In genomic region chr15:56205061-56205876, GRCh38 we compare ENCODE assay signal across 17 cellular contexts. TPM values are rescaled to one million over a fixed set of nuclear protein-coding genes. Genes with fewer than 3 reads are reported as not detected.
A peak's percentile ranks its signal among the peaks of the same experiment; 100 is the strongest.
DNase-seq lines count a peak whose midpoint lies in the region; ATAC-seq, FAIRE-seq and TF ChIP-seq lines count a peak whose summit lies in the region.
"Had no signal": no experiment of that assay in that cellular context is flagged by ENCODE, and none has a peak within 500 bp of the region (broad histone marks: within the 10 kb centered on the region; RNA-seq: fewer than 3 reads in every experiment).

No MANE protein-coding gene starts in this region.

- H3K9ac ChIP-seq in iPS-18a (ENCODE audit: low read length): no peak overlapping the region

- no peak overlapping the region for H2AFZ ChIP-seq in GM23338

- no peaks in the 10 kb centered on the region for H3F3A ChIP-seq in GM23338 (replicated peaks; ENCODE audit: low read depth)

- H3K4me3 Mint-ChIP-seq in GM23338: peak overlapping the region; percentile 2; the same call in 2 of the 3 replicates
- no peak overlapping the region for H3K4me3 Mint-ChIP-seq in activated naive CD8-positive, alpha-beta T cell
- H3K4me3 Mint-ChIP-seq: immature natural killer cell had no signal

- H3K4me3 ChIP-seq in A549 (no peak overlapping the region), GM23338 (peak overlapping the region; percentile 37), iPS-18a (ENCODE audit: low read length) (no peak overlapping the region)
- H3K4me3 ChIP-seq: SJCRH30 had no signal

- H3K9me3 Mint-ChIP-seq in GM23338: no peaks in the 10 kb centered on the region
- H3K9me3 Mint-ChIP-seq in activated naive CD8-positive, alpha-beta T cell (ENCODE audit: low read depth): peaks cover 2% of the 10 kb centered on the region
- H3K9me3 Mint-ChIP-seq: immature natural killer cell had no signal

- TF ChIP-seq RAD21 in A549 (conservative IDR thresholded peaks at IDR 0.05 in 1 of 2, IDR thresholded peaks at IDR 0.05 in 1 of 2): no peak

- H3K27ac Mint-ChIP-seq in GM23338: peak overlapping the region; percentile 63
- H3K27ac Mint-ChIP-seq in activated naive CD8-positive, alpha-beta T cell: peak overlapping the region; percentile 59

- H3K27me3 ChIP-seq in GM23338 (ENCODE audit: insufficient read depth): no peaks in the 10 kb centered on the region
- H3K27me3 ChIP-seq in iPS-18a (ENCODE audit: control insufficient read depth, insufficient read depth, low read length): no peaks in the 10 kb centered on the region
- H3K27me3 ChIP-seq: SJCRH30 had no signal

- peak overlapping the region in 1 of 2 experiments; percentile 30; a peak in 1 of 6 replicates for H3K27ac ChIP-seq in A549
- peak overlapping the region; percentile 52 for H3K27ac ChIP-seq in GM23338 (ENCODE audit: low read depth)
- peak overlapping the region; percentile 7 for H3K27ac ChIP-seq in iPS-18a (ENCODE audit: low read length)
- H3K27ac ChIP-seq: SJCRH30 had no signal

- H3K4me2 ChIP-seq in A549 (peak overlapping the region; percentile 2; the same call in 2 of the 3 replicates), GM23338 (peak overlapping the region; percentile 37)

- H3K4me1 ChIP-seq in A549: peaks cover 23% of the 10 kb centered on the region
- peaks cover 52% of the 10 kb centered on the region for H3K4me1 ChIP-seq in GM23338 (ENCODE audit: insufficient read depth)
- peaks cover 33% of the 10 kb centered on the region for H3K4me1 ChIP-seq in iPS-18a (ENCODE audit: control insufficient read depth, low read depth, low read length)
- H3K4me1 ChIP-seq: SJCRH30 had no signal

- no peak for TF ChIP-seq CTCF in A549 (IDR thresholded peaks at IDR 0.05)
- no peak for TF ChIP-seq CTCF in GM23338 (conservative IDR thresholded peaks at IDR 0.05; ENCODE audit: low read depth in 2 of 2)

- no peaks in the 10 kb centered on the region for H3K36me3 ChIP-seq in GM23338 (ENCODE audit: insufficient read depth)
- H3K36me3 ChIP-seq in iPS-18a (ENCODE audit: control insufficient read depth, low read depth, low read length): no peaks in the 10 kb centered on the region

- DNase-seq in A549 (ENCODE audit: low read depth in 1 of 2, low spot score in 1 of 2) (no peak), GM23338 (ENCODE audit: low spot score) (no peak), NCI-H526 (lab: John Stamatoyannopoulos, UW) (no peak)
- DNase-seq: activated CD4-positive, alpha-beta T cell treated with anti-CD3 and anti-CD28 coated beads for 48 hours; activated naive CD4-positive, alpha-beta T cell treated with anti-CD3 and anti-CD28 coated beads, Interleukin-2, amount 50 U/mL, for 16 hours; GF-D8; immature natural killer cell; NCI-H510A treated with DMSO at 0.1 percent for 48 hours; nucleus accumbens; SJCRH30; stimulated activated CD4-positive, alpha-beta T cell treated with anti-CD3 and anti-CD28 coated beads, Interleukin-1b, Interleukin-23, amount 100 ng/mL, for 48 hours had no signal

- H4K20me1 ChIP-seq in GM23338 (replicated peaks; ENCODE audit: insufficient read depth): peaks cover 26% of the 10 kb centered on the region

- ATAC-seq in A549: no peak
- no peak for ATAC-seq in GM23338
- ATAC-seq in GM18867 (IDR thresholded peaks at IDR 0.05; ENCODE audit: unreplicated experiment): no peak
- ATAC-seq in HG03045 (IDR thresholded peaks at IDR 0.05; ENCODE audit: unreplicated experiment): no peak
- ATAC-seq in GM18505 (IDR thresholded peaks at IDR 0.05; ENCODE audit: unreplicated experiment): no peak

- H3K9me3 ChIP-seq in A549 (no peaks in the 10 kb centered on the region), iPS-18a (ENCODE audit: control insufficient read depth, low read depth, low read length) (no peaks in the 10 kb centered on the region)
- H3K9me3 ChIP-seq: SJCRH30 had no signal

- peak; percentile 67 for FAIRE-seq in A549 (lab: Jason Lieb, UNC)
- FAIRE-seq: endometrium had no signal

- TF ChIP-seq POLR2A in A549 (IDR thresholded peaks at IDR 0.05; ENCODE audit: low read length) (no peak), GM18505 (IDR thresholded peaks at IDR 0.05; ENCODE audit: borderline replicate concordance, extremely low read depth, insufficient read depth, insufficient read length) (no peak)

- H3K9me2 ChIP-seq in GM23338 (ENCODE audit: insufficient read depth): no peaks in the 10 kb centered on the region

- H3K79me2 ChIP-seq in GM23338 (replicated peaks; ENCODE audit: insufficient read depth): peaks cover 100% of the 10 kb centered on the region

- H3K36me3 Mint-ChIP-seq in GM23338 (ENCODE audit: low read depth): no peaks in the 10 kb centered on the region; the same call in 2 of the 3 replicates
- peaks cover 3% of the 10 kb centered on the region for H3K36me3 Mint-ChIP-seq in activated naive CD8-positive, alpha-beta T cell
- H3K36me3 Mint-ChIP-seq: immature natural killer cell had no signal

- no peaks in the 10 kb centered on the region for H3K27me3 Mint-ChIP-seq in GM23338 (ENCODE audit: insufficient read depth, low read depth, poor library complexity)
- H3K27me3 Mint-ChIP-seq in activated naive CD8-positive, alpha-beta T cell: no peaks in the 10 kb centered on the region

- peaks cover 57% of the 10 kb centered on the region for H3K4me1 Mint-ChIP-seq in GM23338
- peaks cover 74% of the 10 kb centered on the region for H3K4me1 Mint-ChIP-seq in activated naive CD8-positive, alpha-beta T cell (ENCODE audit: low read depth)

- no peak for TF ChIP-seq EP300 in A549 (IDR thresholded peaks at IDR 0.05)

- CTCF ChIA-PET in A549 (lab: Yijun Ruan, JAX): interaction anchor here (0.6 to 0.8 kb wide), 2 partner anchors 17 to 40 kb away, joined by 3 to 4 read pairs; no protein-coding TSS in a partner anchor

- POLR2A ChIA-PET in A549 (lab: Yijun Ruan, JAX): no interaction called here

TF ChIP-seq in A549, 52 proteins besides CTCF, POLR2A, EP300 and RAD21:
- TF ChIP-seq BHLHE40 (IDR thresholded peaks at IDR 0.05; ENCODE audit: low read depth, low read length): no peak
- TF ChIP-seq HDAC2 (IDR thresholded peaks at IDR 0.05): no peak
- TF ChIP-seq CHD2 (IDR thresholded peaks at IDR 0.05; ENCODE audit: low read length, partially characterized antibody): no peak
- TF ChIP-seq MYC (IDR thresholded peaks at IDR 0.05; ENCODE audit: borderline replicate concordance, low read length): no peak
- TF ChIP-seq JUNB (IDR thresholded peaks at IDR 0.05): no peak
- TF ChIP-seq MAX (IDR thresholded peaks at IDR 0.05): no peak
- no peak for TF ChIP-seq NR3C1 (IDR thresholded peaks at IDR 0.05)
- no peak for TF ChIP-seq ATOH8 (CRISPR knock-in tag; IDR thresholded peaks at IDR 0.05; ENCODE audit: low read depth)
TF ChIP-seq in A549: peak in this region for 0.

TF ChIP-seq in GM23338, 12 proteins besides CTCF, POLR2A, EP300 and RAD21 (continues in another document):
- TF ChIP-seq ZNF114 (CRISPR knock-in tag; IDR thresholded peaks at IDR 0.05) (no peak), JUNB (IDR thresholded peaks at IDR 0.05; ENCODE audit: unreplicated experiment) (no peak), STAT1 (IDR thresholded peaks at IDR 0.05; ENCODE audit: unreplicated experiment) (no peak), ZNF331 (CRISPR knock-in tag; IDR thresholded peaks at IDR 0.05; ENCODE audit: low read depth) (no peak), EZH2 (IDR thresholded peaks at IDR 0.05; ENCODE audit: low read depth, unreplicated experiment) (no peak), POLR2AphosphoS5 (IDR thresholded peaks at IDR 0.05; ENCODE audit: low read depth) (no peak), REST (IDR thresholded peaks at IDR 0.05; ENCODE audit: unreplicated experiment) (no peak), ETS1 (IDR thresholded peaks at IDR 0.05) (no peak), NANOG (IDR thresholded peaks at IDR 0.05; ENCODE audit: borderline replicate concordance) (no peak), CREB1 (CRISPR knock-in tag; IDR thresholded peaks at IDR 0.05; ENCODE audit: low read depth) (no peak), EZH2phosphoT487 (IDR thresholded peaks at IDR 0.05; ENCODE audit: unreplicated experiment) (no peak)

RNA-seq across cellular contexts. Expression of gene RFX7, which starts 38.4 kb away (rescaled TPM):
- polyA plus RNA-seq in A549 (2011; rRNA removed) (14.9 and 26.3 TPM in 2 replicates), A549 (2017; fragmentation: RNase III; extraction: RNeasy Plus Mini Kit Qiagen cat#74134 plus additional on column Dnase treatment) (10.8 to 11.7 TPM (median 11.7 TPM) in 3 replicates), GM23338 (2016; fragmentation: Nextera tagmentation; extraction: Ambion mirVana) (15.8 and 17.6 TPM in 2 replicates)
- polyA plus RNA-seq in A549 (2012; cell fraction: cytosol; rRNA removed): 3.2 and 4.4 TPM in 2 replicates
- 4.6 and 6.7 TPM in 2 replicates for polyA plus RNA-seq in A549 (2012; cell fraction: nucleus; rRNA removed)
- polyA minus RNA-seq in A549 (2011; rRNA and poly(A)+ RNA removed): 49.5 and 52.4 TPM in 2 replicates
- 33.6 TPM in 2 replicates for total RNA-seq in GM23338 (2014; rRNA removed; shearing (Covaris generic))
